ENCODE assay signal across 1 cellular context in the genomic region with DNA sequence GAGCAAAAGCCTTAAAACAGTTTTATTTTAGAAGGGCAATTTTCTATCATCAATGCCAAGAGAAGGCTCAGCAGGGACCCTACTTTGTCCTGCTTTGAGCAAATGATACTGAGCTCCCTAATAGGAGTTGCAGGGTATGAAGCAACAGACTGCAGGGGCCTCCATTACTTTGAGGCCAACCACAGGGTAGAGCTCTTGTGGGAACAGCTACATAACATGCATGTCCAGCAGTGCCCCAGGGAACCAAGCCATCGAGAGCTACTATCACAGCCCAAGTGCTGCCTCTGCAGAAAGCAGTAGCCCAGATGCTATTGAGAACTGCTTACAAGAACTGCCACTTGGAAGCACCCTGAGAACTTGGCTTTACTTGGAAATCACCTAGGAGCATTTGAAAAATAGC.
TF ChIP-seq lines count a peak whose summit lies in the region.

No MANE protein-coding gene starts in this region.

TF ChIP-seq in GM23338, 12 proteins besides CTCF, POLR2A, EP300 and RAD21 (continued from another document):
- TF ChIP-seq, protein P1, sequence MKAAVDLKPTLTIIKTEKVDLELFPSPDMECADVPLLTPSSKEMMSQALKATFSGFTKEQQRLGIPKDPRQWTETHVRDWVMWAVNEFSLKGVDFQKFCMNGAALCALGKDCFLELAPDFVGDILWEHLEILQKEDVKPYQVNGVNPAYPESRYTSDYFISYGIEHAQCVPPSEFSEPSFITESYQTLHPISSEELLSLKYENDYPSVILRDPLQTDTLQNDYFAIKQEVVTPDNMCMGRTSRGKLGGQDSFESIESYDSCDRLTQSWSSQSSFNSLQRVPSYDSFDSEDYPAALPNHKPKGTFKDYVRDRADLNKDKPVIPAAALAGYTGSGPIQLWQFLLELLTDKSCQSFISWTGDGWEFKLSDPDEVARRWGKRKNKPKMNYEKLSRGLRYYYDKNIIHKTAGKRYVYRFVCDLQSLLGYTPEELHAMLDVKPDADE (IDR thresholded peaks at IDR 0.05), result no peak
- TF ChIP-seq CREB1 (CRISPR knock-in tag; IDR thresholded peaks at IDR 0.05; ENCODE audit: low read depth), result no peak
- TF ChIP-seq STAT1 (IDR thresholded peaks at IDR 0.05; ENCODE audit: unreplicated experiment), result no peak
- TF ChIP-seq EZH2phosphoT487 (IDR thresholded peaks at IDR 0.05; ENCODE audit: unreplicated experiment), result no peak
- no peak for TF ChIP-seq NANOG (IDR thresholded peaks at IDR 0.05; ENCODE audit: borderline replicate concordance)
- no peak for TF ChIP-seq POLR2AphosphoS5 (IDR thresholded peaks at IDR 0.05; ENCODE audit: low read depth)
- TF ChIP-seq, protein P2, sequence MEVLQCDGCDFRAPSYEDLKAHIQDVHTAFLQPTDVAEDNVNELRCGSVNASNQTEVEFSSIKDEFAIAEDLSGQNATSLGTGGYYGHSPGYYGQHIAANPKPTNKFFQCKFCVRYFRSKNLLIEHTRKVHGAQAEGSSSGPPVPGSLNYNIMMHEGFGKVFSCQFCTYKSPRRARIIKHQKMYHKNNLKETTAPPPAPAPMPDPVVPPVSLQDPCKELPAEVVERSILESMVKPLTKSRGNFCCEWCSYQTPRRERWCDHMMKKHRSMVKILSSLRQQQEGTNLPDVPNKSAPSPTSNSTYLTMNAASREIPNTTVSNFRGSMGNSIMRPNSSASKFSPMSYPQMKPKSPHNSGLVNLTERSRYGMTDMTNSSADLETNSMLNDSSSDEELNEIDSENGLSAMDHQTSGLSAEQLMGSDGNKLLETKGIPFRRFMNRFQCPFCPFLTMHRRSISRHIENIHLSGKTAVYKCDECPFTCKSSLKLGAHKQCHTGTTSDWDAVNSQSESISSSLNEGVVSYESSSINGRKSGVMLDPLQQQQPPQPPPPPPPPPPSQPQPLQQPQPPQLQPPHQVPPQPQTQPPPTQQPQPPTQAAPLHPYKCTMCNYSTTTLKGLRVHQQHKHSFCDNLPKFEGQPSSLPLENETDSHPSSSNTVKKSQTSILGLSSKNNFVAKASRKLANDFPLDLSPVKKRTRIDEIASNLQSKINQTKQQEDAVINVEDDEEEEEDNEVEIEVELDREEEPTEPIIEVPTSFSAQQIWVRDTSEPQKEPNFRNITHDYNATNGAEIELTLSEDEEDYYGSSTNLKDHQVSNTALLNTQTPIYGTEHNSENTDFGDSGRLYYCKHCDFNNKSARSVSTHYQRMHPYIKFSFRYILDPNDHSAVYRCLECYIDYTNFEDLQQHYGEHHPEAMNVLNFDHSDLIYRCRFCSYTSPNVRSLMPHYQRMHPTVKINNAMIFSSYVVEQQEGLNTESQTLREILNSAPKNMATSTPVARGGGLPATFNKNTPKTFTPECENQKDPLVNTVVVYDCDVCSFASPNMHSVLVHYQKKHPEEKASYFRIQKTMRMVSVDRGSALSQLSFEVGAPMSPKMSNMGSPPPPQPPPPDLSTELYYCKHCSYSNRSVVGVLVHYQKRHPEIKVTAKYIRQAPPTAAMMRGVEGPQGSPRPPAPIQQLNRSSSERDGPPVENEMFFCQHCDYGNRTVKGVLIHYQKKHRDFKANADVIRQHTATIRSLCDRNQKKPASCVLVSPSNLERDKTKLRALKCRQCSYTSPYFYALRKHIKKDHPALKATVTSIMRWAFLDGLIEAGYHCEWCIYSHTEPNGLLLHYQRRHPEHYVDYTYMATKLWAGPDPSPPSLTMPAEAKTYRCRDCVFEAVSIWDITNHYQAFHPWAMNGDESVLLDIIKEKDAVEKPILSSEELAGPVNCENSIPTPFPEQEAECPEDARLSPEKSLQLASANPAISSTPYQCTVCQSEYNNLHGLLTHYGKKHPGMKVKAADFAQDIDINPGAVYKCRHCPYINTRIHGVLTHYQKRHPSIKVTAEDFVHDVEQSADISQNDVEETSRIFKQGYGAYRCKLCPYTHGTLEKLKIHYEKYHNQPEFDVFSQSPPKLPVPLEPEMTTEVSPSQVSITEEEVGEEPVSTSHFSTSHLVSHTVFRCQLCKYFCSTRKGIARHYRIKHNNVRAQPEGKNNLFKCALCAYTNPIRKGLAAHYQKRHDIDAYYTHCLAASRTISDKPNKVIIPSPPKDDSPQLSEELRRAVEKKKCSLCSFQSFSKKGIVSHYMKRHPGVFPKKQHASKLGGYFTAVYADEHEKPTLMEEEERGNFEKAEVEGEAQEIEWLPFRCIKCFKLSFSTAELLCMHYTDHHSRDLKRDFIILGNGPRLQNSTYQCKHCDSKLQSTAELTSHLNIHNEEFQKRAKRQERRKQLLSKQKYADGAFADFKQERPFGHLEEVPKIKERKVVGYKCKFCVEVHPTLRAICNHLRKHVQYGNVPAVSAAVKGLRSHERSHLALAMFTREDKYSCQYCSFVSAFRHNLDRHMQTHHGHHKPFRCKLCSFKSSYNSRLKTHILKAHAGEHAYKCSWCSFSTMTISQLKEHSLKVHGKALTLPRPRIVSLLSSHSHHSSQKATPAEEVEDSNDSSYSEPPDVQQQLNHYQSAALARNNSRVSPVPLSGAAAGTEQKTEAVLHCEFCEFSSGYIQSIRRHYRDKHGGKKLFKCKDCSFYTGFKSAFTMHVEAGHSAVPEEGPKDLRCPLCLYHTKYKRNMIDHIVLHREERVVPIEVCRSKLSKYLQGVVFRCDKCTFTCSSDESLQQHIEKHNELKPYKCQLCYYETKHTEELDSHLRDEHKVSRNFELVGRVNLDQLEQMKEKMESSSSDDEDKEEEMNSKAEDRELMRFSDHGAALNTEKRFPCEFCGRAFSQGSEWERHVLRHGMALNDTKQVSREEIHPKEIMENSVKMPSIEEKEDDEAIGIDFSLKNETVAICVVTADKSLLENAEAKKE (CRISPR knock-in tag; IDR thresholded peaks at IDR 0.05), result no peak
- no peak for TF ChIP-seq ZNF331 (CRISPR knock-in tag; IDR thresholded peaks at IDR 0.05; ENCODE audit: low read depth)
- TF ChIP-seq ZNF114 (CRISPR knock-in tag; IDR thresholded peaks at IDR 0.05), result no peak
- TF ChIP-seq JUNB (IDR thresholded peaks at IDR 0.05; ENCODE audit: unreplicated experiment), result no peak
- TF ChIP-seq EZH2 (IDR thresholded peaks at IDR 0.05; ENCODE audit: low read depth, unreplicated experiment), result no peak
